ENCODE assay signal across 8 cellular contexts in the genomic region with DNA sequence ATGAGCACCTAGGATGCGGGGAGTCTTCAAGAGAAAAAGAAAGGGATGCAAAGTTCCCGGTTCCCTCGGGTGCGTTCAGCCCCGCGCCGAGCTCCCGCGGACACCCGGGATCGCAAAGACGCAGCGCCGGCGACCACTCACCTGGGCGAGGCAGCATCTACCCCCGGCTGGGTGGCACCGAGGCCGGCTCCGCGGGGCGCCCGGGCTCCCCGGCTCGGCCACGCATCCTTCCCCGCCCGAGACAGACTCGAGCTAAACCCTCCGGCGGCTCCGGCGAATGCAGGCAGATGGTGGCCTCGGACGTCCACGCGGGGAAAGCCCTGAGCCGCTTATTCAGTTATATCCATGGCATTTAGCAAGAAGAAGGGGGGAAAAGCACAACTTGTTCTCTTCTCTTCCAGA. TPM values are rescaled to one million over a fixed set of nuclear protein-coding genes. Genes with fewer than 3 reads are reported as not detected.
DNase-seq lines count a peak whose midpoint lies in the region; ATAC-seq and TF ChIP-seq lines count a peak whose summit lies in the region.

No MANE protein-coding gene starts in this region.

- H3K4me1 ChIP-seq in breast epithelium (peaks cover 0 to 4% of the 10 kb centered on the region in 2 donors), muscle layer of duodenum (ENCODE audit: control insufficient read depth in 1 of 2, insufficient read depth in 2 of 2, low read length in 2 of 2) (peaks cover 4 to 20% of the 10 kb centered on the region in 2 donors)

- TF ChIP-seq POLR2A in breast epithelium (IDR thresholded peaks at IDR 0.05) (no peak), GM18505 (IDR thresholded peaks at IDR 0.05; ENCODE audit: borderline replicate concordance, extremely low read depth, insufficient read depth, insufficient read length) (no peak)

- intact Hi-C loops in breast epithelium (cut with DNase I; ENCODE audit: low total_unique reads): no loop called here

- H3K9me3 ChIP-seq in breast epithelium (no peaks in the 10 kb centered on the region), muscle layer of duodenum (ENCODE audit: control insufficient read depth in 1 of 2, low read length in 2 of 2) (no peaks in the 10 kb centered on the region)

- H3K36me3 ChIP-seq in breast epithelium (no peaks in the 10 kb centered on the region), muscle layer of duodenum (ENCODE audit: control insufficient read depth in 1 of 2, insufficient read depth in 2 of 2, low read length in 2 of 2) (no peaks in the 10 kb centered on the region)

- H3K27me3 ChIP-seq in breast epithelium: peaks cover 3 to 37% of the 10 kb centered on the region in 2 donors
- peaks cover 18% of the 10 kb centered on the region for H3K27me3 ChIP-seq in muscle layer of duodenum (ENCODE audit: low read depth, low read length)

- no peak for ATAC-seq in GM18505 (IDR thresholded peaks at IDR 0.05; ENCODE audit: unreplicated experiment)

- peak overlapping the region; percentile 38 to 64 (median 51) for H3K4me3 ChIP-seq in breast epithelium
- H3K4me3 ChIP-seq in muscle layer of duodenum (ENCODE audit: low read depth in 1 of 2, low read length in 2 of 2): peak overlapping the region; percentile 37 to 70

- no peak overlapping the region for H3K27ac ChIP-seq in breast epithelium
- H3K27ac ChIP-seq in muscle layer of duodenum (ENCODE audit: low read length): no peak overlapping the region

- TF ChIP-seq CTCF in breast epithelium (IDR thresholded peaks at IDR 0.05): no peak

- DNase-seq in stimulated activated CD4-positive, alpha-beta T cell treated with anti-CD3 and anti-CD28 coated beads, Interleukin-4, amount 100 ng/mL, for 1 hour: peak; percentile 5
- no peak for DNase-seq in stimulated activated CD4-positive, alpha-beta T cell treated with anti-CD3 and anti-CD28 coated beads, Interleukin-12 subunit alpha, Interleukin-12 subunit beta, amount 100 ng/mL, for 4 hours
- DNase-seq in breast epithelium (ENCODE audit: low spot score in 2 of 2): no peak
- no peak for DNase-seq in dedifferentiated amniotic fluid mesenchymal stem cell (ENCODE audit: extremely low spot score)
- DNase-seq in NCI-H2171 treated with DMSO at 0.1 percent for 48 hours (lab: John Stamatoyannopoulos, UW): no peak
- DNase-seq in mesenteric fat pad (ENCODE audit: low spot score): no peak

RNA-seq across cellular contexts. Expression of a gene that starts 0.4 kb away (rescaled TPM):
- total RNA-seq in breast epithelium (not detected), mesenteric fat pad (not detected)
